ENCODE assay signal across 24 cellular contexts in genomic region chr19:54558339-54558738, GRCh38. TPM values are rescaled to one million over a fixed set of nuclear protein-coding genes. Genes with fewer than 3 reads are reported as not detected.
"Had no signal": no experiment of that assay in that cellular context is flagged by ENCODE, and none has a peak within 500 bp of the region (broad histone marks: within the 10 kb centered on the region; RNA-seq: fewer than 3 reads in every experiment).

No MANE protein-coding gene starts in this region.

- H3K27me3 ChIP-seq: tibial artery had no signal

- H3K4me1 ChIP-seq: gastroesophageal sphincter, heart right ventricle, tibial artery, uterus had no signal

- H3K9me3 Mint-ChIP-seq: activated naive CD8-positive, alpha-beta T cell treated with anti-CD3 and anti-CD28 coated beads, Interleukin-2, amount 50 U/mL, for 24 hours; activated T-helper 17 cell treated with anti-CD3 and anti-CD28 coated beads, Interleukin-2, amount 50 U/mL, for 72 hours; naive B cell; stimulated activated naive B cell treated with anti-CD40 and anti-IgM and Interleukin-4, amounts not matched to agents 10 μg/mL and 1 μg/mL and 100 μg/mL, for 72 hours had no signal

- ATAC-seq: activated naive CD8-positive, alpha-beta T cell treated with anti-CD3 and anti-CD28 coated beads, Interleukin-2, amount 50 U/mL, for 24 hours; activated T-helper 17 cell treated with anti-CD3 and anti-CD28 coated beads, Interleukin-2, amount 50 U/mL, for 72 hours; gastroesophageal sphincter; heart right ventricle; left cardiac atrium; stimulated activated naive B cell treated with anti-CD40 and anti-IgM and Interleukin-4, amounts not matched to agents 10 μg/mL and 1 μg/mL and 100 μg/mL, for 72 hours had no signal

- DNase-seq: activated CD4-positive, alpha-beta T cell treated with anti-CD3 and anti-CD28 coated beads for 1 hour; activated CD4-positive, alpha-beta T cell treated with anti-CD3 and anti-CD28 coated beads, Interleukin-2, amount 50 U/mL, for 48 hours; activated naive CD4-positive, alpha-beta T cell treated with Interleukin-2 at 50 U/mL for 16 hours; activated naive CD8-positive, alpha-beta T cell treated with anti-CD3 and anti-CD28 coated beads, Interleukin-2, amount 50 U/mL, for 24 hours; aorta; dorsolateral prefrontal cortex; endodermal cell; heart right ventricle; left cardiac atrium; mammary epithelial cell; naive B cell; stimulated activated CD4-positive, alpha-beta T cell treated with anti-CD3 and anti-CD28 coated beads, Interleukin-15, amount 100 ng/mL, for 24 hours; stimulated activated CD4-positive, alpha-beta T cell treated with anti-CD3 and anti-CD28 coated beads, Interleukin-4, amount 100 ng/mL, for 1 hour; stimulated activated naive B cell treated with anti-CD40 and anti-IgM and Interleukin-4, amounts not matched to agents 10 μg/mL and 1 μg/mL and 100 μg/mL, for 72 hours; T1000; tibial artery; uterus had no signal

- H3K9me3 ChIP-seq: gastroesophageal sphincter, heart right ventricle, tibial artery, uterus had no signal

- H3K36me3 Mint-ChIP-seq: naive B cell; stimulated activated naive B cell treated with anti-CD40 and anti-IgM and Interleukin-4, amounts not matched to agents 10 μg/mL and 1 μg/mL and 100 μg/mL, for 72 hours had no signal

- H3K27ac Mint-ChIP-seq: activated naive CD8-positive, alpha-beta T cell treated with anti-CD3 and anti-CD28 coated beads, Interleukin-2, amount 50 U/mL, for 24 hours; activated T-helper 17 cell treated with anti-CD3 and anti-CD28 coated beads, Interleukin-2, amount 50 U/mL, for 72 hours; endodermal cell; naive B cell; stimulated activated naive B cell treated with anti-CD40 and anti-IgM and Interleukin-4, amounts not matched to agents 10 μg/mL and 1 μg/mL and 100 μg/mL, for 72 hours had no signal

- H3K4me1 Mint-ChIP-seq: activated naive CD8-positive, alpha-beta T cell treated with anti-CD3 and anti-CD28 coated beads, Interleukin-2, amount 50 U/mL, for 24 hours; activated T-helper 17 cell treated with anti-CD3 and anti-CD28 coated beads, Interleukin-2, amount 50 U/mL, for 72 hours; endodermal cell; stimulated activated naive B cell treated with anti-CD40 and anti-IgM and Interleukin-4, amounts not matched to agents 10 μg/mL and 1 μg/mL and 100 μg/mL, for 72 hours had no signal

- H3K4me3 Mint-ChIP-seq: activated naive CD8-positive, alpha-beta T cell treated with anti-CD3 and anti-CD28 coated beads, Interleukin-2, amount 50 U/mL, for 24 hours; activated T-helper 17 cell treated with anti-CD3 and anti-CD28 coated beads, Interleukin-2, amount 50 U/mL, for 72 hours; endodermal cell; naive B cell; stimulated activated naive B cell treated with anti-CD40 and anti-IgM and Interleukin-4, amounts not matched to agents 10 μg/mL and 1 μg/mL and 100 μg/mL, for 72 hours had no signal

- H3K27ac ChIP-seq: dorsolateral prefrontal cortex, gastroesophageal sphincter, heart right ventricle, tibial artery, uterus, VCaP had no signal

- H3K36me3 ChIP-seq: gastroesophageal sphincter, heart right ventricle, tibial artery, uterus had no signal

- H3K4me3 ChIP-seq: dorsolateral prefrontal cortex, gastroesophageal sphincter, heart right ventricle, tibial artery, uterus had no signal

RNA-seq across cellular contexts. Expression of gene LILRA2, which starts 15.3 kb away (rescaled TPM):
- total RNA-seq: activated T-helper 17 cell treated with anti-CD3 and anti-CD28 coated beads, Interleukin-2, amount 50 U/mL, for 72 hours; chondrocyte; endodermal cell; epithelial cell of proximal tubule; mammary epithelial cell had no signal
- polyA plus RNA-seq: mammary epithelial cell had no signal

RNA-seq across cellular contexts. Expression of gene LILRA1, which starts 35.1 kb away (rescaled TPM):
- total RNA-seq: activated T-helper 17 cell treated with anti-CD3 and anti-CD28 coated beads, Interleukin-2, amount 50 U/mL, for 72 hours; chondrocyte; endodermal cell; epithelial cell of proximal tubule; mammary epithelial cell; skeletal muscle tissue had no signal
- polyA plus RNA-seq: mammary epithelial cell had no signal

RNA-seq across cellular contexts. Expression of gene LAIR2, which starts 55.7 kb away (rescaled TPM):
- total RNA-seq: chondrocyte, endodermal cell, epithelial cell of proximal tubule, gastroesophageal sphincter, mammary epithelial cell, skeletal muscle tissue, subcutaneous adipose tissue, uterus had no signal
- polyA plus RNA-seq: aorta, heart right ventricle, mammary epithelial cell had no signal
